Comparison of ENCODE assay signal across 27 cellular contexts in the genomic region with DNA sequence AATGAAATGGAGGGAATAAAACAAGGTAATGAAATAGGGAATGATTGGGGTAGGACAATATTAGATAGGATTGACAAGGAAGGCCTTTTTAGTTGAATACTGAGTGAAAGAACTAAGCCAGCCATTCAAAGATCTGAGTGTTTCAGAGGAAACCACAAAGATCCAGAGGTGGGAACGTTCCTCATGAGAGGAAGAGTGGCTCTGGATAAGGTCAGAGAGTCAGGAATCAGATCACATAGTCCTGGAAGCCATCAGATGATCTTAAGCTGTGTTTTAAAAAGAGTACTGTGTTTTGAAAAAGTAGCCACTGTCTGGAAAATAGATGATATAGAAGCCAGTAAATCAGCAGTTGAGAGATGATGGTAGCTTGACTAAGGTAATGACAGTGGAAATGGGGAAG. TPM values are rescaled to one million over a fixed set of nuclear protein-coding genes. Genes with fewer than 3 reads are reported as not detected.
DNase-seq lines count a peak whose midpoint lies in the region; ATAC-seq, FAIRE-seq and TF ChIP-seq lines count a peak whose summit lies in the region.
"Had no signal": no experiment of that assay in that cellular context is flagged by ENCODE, and none has a peak within 500 bp of the region (broad histone marks: within the 10 kb centered on the region; RNA-seq: fewer than 3 reads in every experiment).

No MANE protein-coding gene starts in this region.

- no peak for ATAC-seq in Right ventricle myocardium inferior
- peak; percentile 25; the same call in 1 of the 3 replicates for ATAC-seq in K562
- ATAC-seq in memory B cell (ENCODE audit: low read depth) = no peak
- ATAC-seq: A549; activated CD8-positive, alpha-beta memory T cell treated with anti-CD3 and anti-CD28 coated beads, Interleukin-2, amount 10 ng/mL, durations not matched to agents 7 days and 5 days; gastrocnemius medialis had no signal

- peaks cover 2% of the 10 kb centered on the region for H3K9me1 ChIP-seq in K562 (ENCODE audit: control insufficient read depth, insufficient read depth, low read length)

- no peak for TF ChIP-seq EP300 in K562 (IDR thresholded peaks at IDR 0.05; ENCODE audit: low read length)

- H3K27ac ChIP-seq in left ventricle myocardium inferior (replicated peaks) (peak overlapping the region; percentile 31), K562 (ENCODE audit: extremely low read depth, low read depth, low read length) (peak overlapping the region; percentile 16; the same call in 1 of the 3 replicates), thymus (ENCODE audit: low read depth) (peak overlapping the region; percentile 18)
- H3K27ac ChIP-seq: A549, esophagus muscularis mucosa, gastrocnemius medialis, suprapubic skin, uterus had no signal

- TF ChIP-seq CTCF in left ventricle myocardium inferior (IDR thresholded peaks at IDR 0.05; ENCODE audit: borderline replicate concordance) = no peak
- no peak for TF ChIP-seq CTCF in K562 (IDR thresholded peaks at IDR 0.05 in 2 of 3, conservative IDR thresholded peaks at IDR 0.05 in 1 of 3; ENCODE audit: insufficient read depth in 2 of 3, low read depth in 1 of 3, low read length in 3 of 3)

- H3K27me3 Mint-ChIP-seq in memory B cell = no peaks in the 10 kb centered on the region
- H3K27me3 Mint-ChIP-seq: activated CD8-positive, alpha-beta memory T cell treated with anti-CD3 and anti-CD28 coated beads, Interleukin-2, amount 10 ng/mL, durations not matched to agents 7 days and 5 days; activated naive CD8-positive, alpha-beta T cell; B cell had no signal

- POLR2A ChIA-PET in K562 (lab: Yijun Ruan, JAX) = interaction anchor here (1.1 to 1.7 kb wide), 4 partner anchors 8 to 110 kb away, joined by 4 to 11 read pairs (median 6); partner anchors contain the start of gene TTLL4

- H3K36me3 ChIP-seq in left ventricle myocardium inferior (peaks cover 17% of the 10 kb centered on the region), K562 (ENCODE audit: control insufficient read depth, insufficient read depth, low read length) (peaks cover 8% of the 10 kb centered on the region; the same call in 2 of the 3 replicates), thymus (ENCODE audit: control insufficient read depth, insufficient read depth) (no peaks in the 10 kb centered on the region)
- H3K36me3 ChIP-seq: uterus had no signal

- H3K4me1 ChIP-seq in left ventricle myocardium inferior = no peaks in the 10 kb centered on the region
- peaks cover 19 to 38% of the 10 kb centered on the region in 2 experiments for H3K4me1 ChIP-seq in K562 (replicated peaks in 1 of 2; ENCODE audit: control insufficient read depth in 2 of 2, insufficient read depth in 2 of 2, low read length in 2 of 2)
- no peaks in the 10 kb centered on the region for H3K4me1 ChIP-seq in thymus (ENCODE audit: control insufficient read depth, insufficient read depth, low read length)
- H3K4me1 ChIP-seq: gastrocnemius medialis, uterus had no signal

- no peak for TF ChIP-seq RAD21 in K562 (CRISPR knock-in tag; conservative IDR thresholded peaks at IDR 0.05 in 1 of 2, IDR thresholded peaks at IDR 0.05 in 1 of 2)

- DNase-seq in left ventricle myocardium inferior = no peak
- no peak for DNase-seq in Right ventricle myocardium inferior (ENCODE audit: missing footprints)
- DNase-seq in K562 (ENCODE audit: extremely low read depth in 1 of 4, low spot score in 3 of 4) = no peak
- no peak for DNase-seq in memory B cell (ENCODE audit: low spot score in 2 of 2)
- DNase-seq in RCC 7860 (ENCODE audit: low spot score) = no peak
- DNase-seq in NCI-H2171 (lab: John Stamatoyannopoulos, UW) = no peak
- DNase-seq in SW480 (ENCODE audit: low spot score) = no peak
- DNase-seq: activated CD4-positive, alpha-beta T cell treated with anti-CD3 and anti-CD28 coated beads, Interleukin-2, amount 50 U/mL, for 1 hour; activated CD8-positive, alpha-beta memory T cell treated with anti-CD3 and anti-CD28 coated beads, Interleukin-2, amount 10 ng/mL, durations not matched to agents 7 days and 5 days; effector memory CD4-positive, alpha-beta T cell; gastrocnemius medialis; H7; islet precursor cell; NCI-H187; NCI-H526; nucleus accumbens; RPMI8226; T-helper 9 cell; uterus had no signal

- H3K4me3 ChIP-seq in left ventricle myocardium inferior (no peak overlapping the region), K562 (no peak overlapping the region), thymus (ENCODE audit: low read length) (no peak overlapping the region)
- H3K4me3 ChIP-seq: A549, esophagus muscularis mucosa, gastrocnemius medialis, suprapubic skin, uterus had no signal

- in situ Hi-C loops in K562 (cut with MboI) = loop anchor here (10.0 kb wide), 1 partner anchor 122 kb away; no protein-coding TSS in a partner anchor

- peak overlapping the region; percentile 18 for H3K27ac Mint-ChIP-seq in memory B cell
- H3K27ac Mint-ChIP-seq: activated CD8-positive, alpha-beta memory T cell treated with anti-CD3 and anti-CD28 coated beads, Interleukin-2, amount 10 ng/mL, durations not matched to agents 7 days and 5 days; activated naive CD8-positive, alpha-beta T cell; activated T-helper 1 cell treated with anti-CD3 and anti-CD28 coated beads, Interleukin-12 subunit alpha, Interleukin-12 subunit beta, Interleukin-2, Interleukin-4 antibody, amounts not matched to agents 30 ng/mL and 10 ng/mL and 1 ng/mL, durations not matched to agents 14 hours and 24 hours and 36 hours; B cell had no signal

- TF ChIP-seq POLR2A in K562 (conservative IDR thresholded peaks at IDR 0.05) = no peak

- no TSS peak for BruUV-seq in K562 (replicated peaks; lab: Mats Ljungman, UMichigan)

- peaks cover 28% of the 10 kb centered on the region for H3K9me3 ChIP-seq in left ventricle myocardium inferior (replicated peaks)
- no peaks in the 10 kb centered on the region for H3K9me3 ChIP-seq in K562 (replicated peaks; ENCODE audit: control insufficient read depth, insufficient read depth, low read depth, low read length)
- peaks cover 1% of the 10 kb centered on the region for H3K9me3 ChIP-seq in thymus (ENCODE audit: control insufficient read depth)
- H3K9me3 ChIP-seq: gastrocnemius medialis, suprapubic skin, uterus had no signal

- CTCF ChIA-PET in K562 (lab: Yijun Ruan, JAX; ENCODE audit: low intra/inter-chr PET ratio) = no interaction called here

- peaks cover 73% of the 10 kb centered on the region for H3K79me2 ChIP-seq in K562 (ENCODE audit: control insufficient read depth, insufficient read depth, low read length)

- peaks cover 29% of the 10 kb centered on the region for H3K4me1 Mint-ChIP-seq in memory B cell

- H2AFZ ChIP-seq in K562 (ENCODE audit: low read depth, low read length) = no peak overlapping the region

- H4K20me1 ChIP-seq in K562 (replicated peaks; ENCODE audit: control insufficient read depth, insufficient read depth, low read length) = peaks cover 7% of the 10 kb centered on the region; the same call in 1 of the 2 replicates

- WGBS in K562 (ENCODE audit: insufficient coverage, low coverage, missing lambda C conversion rate) = 0% methylated on average over 1 of the region's 1 CpG
- WGBS in thymus = 21% methylated on average over 1 of the region's 1 CpG

- H3K36me3 Mint-ChIP-seq in memory B cell = peaks cover 19% of the 10 kb centered on the region

- intact Hi-C loops in left ventricle myocardium inferior (cut with micrococcal nuclease) (no loop called here), Right ventricle myocardium inferior (cut with DNase I) (no loop called here), K562 (cut with micrococcal nuclease) (no loop called here)

- peaks cover 4% of the 10 kb centered on the region for H3K9me3 Mint-ChIP-seq in memory B cell

- H3K4me3 Mint-ChIP-seq in memory B cell = no peak overlapping the region
- H3K4me3 Mint-ChIP-seq: activated CD8-positive, alpha-beta memory T cell treated with anti-CD3 and anti-CD28 coated beads, Interleukin-2, amount 10 ng/mL, durations not matched to agents 7 days and 5 days; activated naive CD8-positive, alpha-beta T cell; activated T-helper 1 cell treated with anti-CD3 and anti-CD28 coated beads, Interleukin-12 subunit alpha, Interleukin-12 subunit beta, Interleukin-2, Interleukin-4 antibody, amounts not matched to agents 30 ng/mL and 10 ng/mL and 1 ng/mL, durations not matched to agents 14 hours and 24 hours and 36 hours; B cell had no signal

- FAIRE-seq in K562 (lab: Jason Lieb, UNC) (peak; percentile 46), RCC 7860 (lab: Jason Lieb, UNC) (no peak)
- FAIRE-seq: A549, GM12892 had no signal

- H3K9ac ChIP-seq in K562 (ENCODE audit: insufficient read depth in 1 of 2, low read depth in 2 of 2, low read length in 2 of 2) = no peak overlapping the region

- H3K4me2 ChIP-seq in K562 (ENCODE audit: insufficient read depth, low read length) = no peak overlapping the region
- H3K4me2 ChIP-seq: A549 had no signal

- H3K27me3 ChIP-seq in left ventricle myocardium inferior (ENCODE audit: low read depth) = no peaks in the 10 kb centered on the region
- H3K27me3 ChIP-seq in K562 (ENCODE audit: control insufficient read depth in 2 of 2, insufficient read depth in 2 of 2, low read length in 2 of 2) = no peaks in the 10 kb centered on the region
- H3K27me3 ChIP-seq in thymus (ENCODE audit: control insufficient read depth, insufficient read depth) = no peaks in the 10 kb centered on the region
- H3K27me3 ChIP-seq: esophagus muscularis mucosa, gastrocnemius medialis, suprapubic skin, uterus had no signal

RNA-seq across cellular contexts. Expression of gene TTLL4, which starts 11.8 kb away (rescaled TPM):
- total RNA-seq in left ventricle myocardium inferior (6.2 TPM), Right ventricle myocardium inferior (8.4 TPM), K562 (2014; rRNA removed) (12.6 and 26.0 TPM in 2 replicates), K562 (2014; rRNA removed; fragmentation: Illumina TruSeq; extraction: Trizol) (19.6 and 21.5 TPM in 2 replicates), K562 (2015; rRNA removed; fragmentation: Illumina TruSeq; extraction: Trizol) (19.9 and 20.2 TPM in 2 replicates), K562 (2021) (46.3 and 53.2 TPM in 2 replicates)
- total RNA-seq in K562 (2011; cell fraction: chromatin; rRNA removed; ENCODE audit: low replicate concordance) = 112 and 166 TPM in 2 replicates
- 66.4 and 72.5 TPM in 2 replicates for total RNA-seq in K562 (2011; cell fraction: nucleolus; rRNA removed)
- 68.0 and 77.2 TPM in 2 replicates for total RNA-seq in K562 (2011; cell fraction: nucleoplasm; rRNA removed)
- polyA plus RNA-seq in K562 (2011; rRNA removed) (41.4 and 49.7 TPM in 2 replicates), K562 (2014; fragmentation: Illumina TruSeq; extraction: Trizol) (56.8 and 67.5 TPM in 2 replicates), K562 (2014; fragmentation: Nextera tagmentation; extraction: Ambion mirVana) (10 to 100 TPM; 20.3 to 30.8 TPM), K562 (2014; rRNA removed) (24.5 and 35.3 TPM in 2 replicates), thymus (9.4 TPM)
- 34.6 and 41.2 TPM in 2 replicates for polyA plus RNA-seq in K562 (2011; cell fraction: cytosol; rRNA removed)
- polyA plus RNA-seq in K562 (2011; cell fraction: nucleus; rRNA removed) = 145 and 169 TPM in 2 replicates
- 26.2 and 40.2 TPM in 2 replicates for polyA plus RNA-seq in K562 (2012)
- 42.0 and 59.3 TPM in 2 replicates for polyA minus RNA-seq in K562 (2011; rRNA and poly(A)+ RNA removed)
- 21.1 and 24.5 TPM in 2 replicates for polyA minus RNA-seq in K562 (2011; cell fraction: cytosol; rRNA and poly(A)+ RNA removed)
- polyA minus RNA-seq in K562 (2011; cell fraction: nucleus; rRNA and poly(A)+ RNA removed) = 40.5 and 51.9 TPM in 2 replicates

RNA-seq across cellular contexts. Expression of gene STK36, which starts 50.5 kb away (rescaled TPM):
- total RNA-seq in left ventricle myocardium inferior (7.4 TPM), Right ventricle myocardium inferior (7.5 TPM), K562 (2014; rRNA removed) (3.8 and 5.2 TPM in 2 replicates), K562 (2014; rRNA removed; fragmentation: Illumina TruSeq; extraction: Trizol) (4.1 and 6.3 TPM in 2 replicates), K562 (2015; rRNA removed; fragmentation: Illumina TruSeq; extraction: Trizol) (4.1 and 4.5 TPM in 2 replicates), K562 (2021) (9.3 and 9.6 TPM in 2 replicates)
- 93.3 and 145 TPM in 2 replicates for total RNA-seq in K562 (2011; cell fraction: chromatin; rRNA removed; ENCODE audit: low replicate concordance)
- 40.4 and 45.0 TPM in 2 replicates for total RNA-seq in K562 (2011; cell fraction: nucleolus; rRNA removed)
- total RNA-seq in K562 (2011; cell fraction: nucleoplasm; rRNA removed) = 42.6 and 50.0 TPM in 2 replicates
- polyA plus RNA-seq in K562 (2011; rRNA removed) (12.4 and 22.4 TPM in 2 replicates), K562 (2014; fragmentation: Illumina TruSeq; extraction: Trizol) (6.5 and 9.6 TPM in 2 replicates), K562 (2014; fragmentation: Nextera tagmentation; extraction: Ambion mirVana) (1 to 10 TPM; 3.5 to 6.7 TPM), K562 (2014; rRNA removed) (9.7 and 10.3 TPM in 2 replicates), thymus (19.1 TPM)
- polyA plus RNA-seq in K562 (2011; cell fraction: cytosol; rRNA removed) = 9.2 and 11.0 TPM in 2 replicates
- polyA plus RNA-seq in K562 (2011; cell fraction: nucleus; rRNA removed) = 219 and 220 TPM in 2 replicates
- polyA plus RNA-seq in K562 (2012) = 5.5 and 8.3 TPM in 2 replicates
- polyA minus RNA-seq in K562 (2011; rRNA and poly(A)+ RNA removed) = 10.5 and 11.9 TPM in 2 replicates
- polyA minus RNA-seq in K562 (2011; cell fraction: cytosol; rRNA and poly(A)+ RNA removed) = 5.3 and 6.7 TPM in 2 replicates
- polyA minus RNA-seq in K562 (2011; cell fraction: nucleus; rRNA and poly(A)+ RNA removed) = 19.5 and 29.4 TPM in 2 replicates

RNA-seq across cellular contexts. Expression of gene RNF25, which starts 50.6 kb away (rescaled TPM):
- total RNA-seq in left ventricle myocardium inferior (14.7 TPM), Right ventricle myocardium inferior (15.3 TPM), K562 (2014; rRNA removed) (17.0 and 30.0 TPM in 2 replicates), K562 (2014; rRNA removed; fragmentation: Illumina TruSeq; extraction: Trizol) (15.5 and 18.2 TPM in 2 replicates), K562 (2015; rRNA removed; fragmentation: Illumina TruSeq; extraction: Trizol) (15.3 and 24.6 TPM in 2 replicates), K562 (2021) (19.0 and 20.5 TPM in 2 replicates)
- 12.4 and 31.3 TPM in 2 replicates for total RNA-seq in K562 (2011; cell fraction: chromatin; rRNA removed; ENCODE audit: low replicate concordance)
- 21.2 and 25.3 TPM in 2 replicates for total RNA-seq in K562 (2011; cell fraction: nucleolus; rRNA removed)
- total RNA-seq in K562 (2011; cell fraction: nucleoplasm; rRNA removed) = 14.1 and 22.4 TPM in 2 replicates
- polyA plus RNA-seq in K562 (2011; rRNA removed) (45.9 and 49.8 TPM in 2 replicates), K562 (2014; fragmentation: Illumina TruSeq; extraction: Trizol) (19.7 and 30.1 TPM in 2 replicates), K562 (2014; fragmentation: Nextera tagmentation; extraction: Ambion mirVana) (1 to 10 TPM; 2.3 to 10.0 TPM), K562 (2014; rRNA removed) (26.5 and 26.6 TPM in 2 replicates), thymus (33.7 TPM)
- polyA plus RNA-seq in K562 (2011; cell fraction: cytosol; rRNA removed) = 24.3 and 40.6 TPM in 2 replicates
- 40.5 and 63.9 TPM in 2 replicates for polyA plus RNA-seq in K562 (2011; cell fraction: nucleus; rRNA removed)
- 16.7 and 22.6 TPM in 2 replicates for polyA plus RNA-seq in K562 (2012)
- polyA minus RNA-seq in K562 (2011; rRNA and poly(A)+ RNA removed) = 31.3 and 33.2 TPM in 2 replicates
- polyA minus RNA-seq in K562 (2011; cell fraction: cytosol; rRNA and poly(A)+ RNA removed) = 6.3 and 21.5 TPM in 2 replicates
- polyA minus RNA-seq in K562 (2011; cell fraction: nucleus; rRNA and poly(A)+ RNA removed) = 5.9 and 9.6 TPM in 2 replicates

RNA-seq across cellular contexts. Expression of gene CYP27A1, which starts 59.5 kb away (rescaled TPM):
- total RNA-seq in left ventricle myocardium inferior = 6.7 TPM
- 12.5 TPM for total RNA-seq in Right ventricle myocardium inferior
- total RNA-seq in K562 (2011; cell fraction: chromatin; rRNA removed; ENCODE audit: low replicate concordance) = 0.16 TPM in 1 of 2 replicates, not detected in the other
- total RNA-seq in K562 (2011; cell fraction: nucleolus; rRNA removed) = not detected in 2 replicates
- not detected in 2 replicates for total RNA-seq in K562 (2011; cell fraction: nucleoplasm; rRNA removed)
- total RNA-seq in K562 (2014; rRNA removed) = not detected in 2 replicates
- not detected in 2 replicates for total RNA-seq in K562 (2014; rRNA removed; fragmentation: Illumina TruSeq; extraction: Trizol)
- total RNA-seq in K562 (2015; rRNA removed; fragmentation: Illumina TruSeq; extraction: Trizol) = not detected in 2 replicates
- 0.20 and 0.34 TPM in 2 replicates for total RNA-seq in K562 (2021)
- not detected in 2 replicates for polyA plus RNA-seq in K562 (2011; rRNA removed)
- 0.06 and 0.12 TPM in 2 replicates for polyA plus RNA-seq in K562 (2011; cell fraction: cytosol; rRNA removed)
- not detected in 2 replicates for polyA plus RNA-seq in K562 (2011; cell fraction: nucleus; rRNA removed)
- polyA plus RNA-seq in K562 (2012) = 0.06 TPM in 1 of 2 replicates, not detected in the other
- polyA plus RNA-seq in K562 (2014; fragmentation: Illumina TruSeq; extraction: Trizol) = not detected in 2 replicates
- not detected for polyA plus RNA-seq in K562 (2014; fragmentation: Nextera tagmentation; extraction: Ambion mirVana)
- polyA plus RNA-seq in K562 (2014; rRNA removed) = not detected in 2 replicates
- not detected in 2 replicates for polyA minus RNA-seq in K562 (2011; rRNA and poly(A)+ RNA removed)
- not detected in 2 replicates for polyA minus RNA-seq in K562 (2011; cell fraction: cytosol; rRNA and poly(A)+ RNA removed)
- polyA minus RNA-seq in K562 (2011; cell fraction: nucleus; rRNA and poly(A)+ RNA removed) = not detected in 2 replicates
- 24.7 TPM for polyA plus RNA-seq in thymus
- total RNA-seq: activated CD8-positive, alpha-beta memory T cell treated with anti-CD3 and anti-CD28 coated beads, Interleukin-2, amount 10 ng/mL, durations not matched to agents 7 days and 5 days had no signal
